In genomic region chr16:548586-548985, GRCh38 we compare ENCODE assay signal across 37 cellular contexts. TPM values are rescaled to one million over a fixed set of nuclear protein-coding genes. Genes with fewer than 3 reads are reported as not detected.
"Had no signal": no experiment of that assay in that cellular context is flagged by ENCODE, and none has a peak within 500 bp of the region (broad histone marks: within the 10 kb centered on the region; RNA-seq: fewer than 3 reads in every experiment).

No MANE protein-coding gene starts in this region.

- H3K9me3 ChIP-seq: adrenal gland, body of pancreas, breast epithelium had no signal

- ATAC-seq: activated CD8-positive, alpha-beta T cell treated with anti-CD3 and anti-CD28 coated beads for 36 hours; activated naive CD4-positive, alpha-beta T cell treated with anti-CD3 and anti-CD28 coated beads, Interleukin-2, amount 50 U/mL, for 72 hours; activated T-cell treated with anti-CD3 and anti-CD28 coated beads, Interleukin-2, amount 50 U/mL, for 4 hours; activated T-cell treated with anti-CD3 and anti-CD28 coated beads, Interleukin-2, amount 50 U/mL, for 72 hours; activated T-helper 17 cell treated with anti-CD3 and anti-CD28 coated beads, Interleukin-2, amount 50 U/mL, for 72 hours; body of pancreas; T-helper 17 cell had no signal

- H3K27ac ChIP-seq: adrenal gland, body of pancreas, brain microvascular endothelial cell, breast epithelium, VCaP had no signal

- FAIRE-seq: astrocyte, TTC549 had no signal

- H3K4me1 ChIP-seq: body of pancreas, breast epithelium had no signal

- H3K27me3 ChIP-seq: adrenal gland, body of pancreas, brain microvascular endothelial cell, breast epithelium had no signal

- DNase-seq: activated B cell treated with CpG ODN at 0.5 μM for 24 hours; activated CD4-positive, alpha-beta memory T cell treated with anti-CD3 and anti-CD28 coated beads for 36 hours; activated CD4-positive, alpha-beta T cell treated with anti-CD3 and anti-CD28 coated beads for 4 hours; activated CD4-positive, alpha-beta T cell treated with anti-CD3 and anti-CD28 coated beads, Interleukin-2, amount 10 ng/mL, durations not matched to agents 24 days and 14 days; activated CD4-positive, alpha-beta T cell treated with anti-CD3 and anti-CD28 coated beads, Interleukin-2, amount 50 U/mL, for 1 hour; activated CD4-positive, alpha-beta T cell treated with anti-CD3 and anti-CD28 coated beads, Interleukin-2, amount 50 U/mL, for 4 hours; activated CD4-positive, CD25-positive, alpha-beta regulatory T cell treated with anti-CD3 and anti-CD28 coated beads, Interleukin-2, amount 50 U/mL, for 72 hours; activated CD8-positive, alpha-beta memory T cell treated with anti-CD3 and anti-CD28 coated beads, Interleukin-2, amount 50 U/mL, for 4 hours; activated CD8-positive, alpha-beta T cell treated with anti-CD3 and anti-CD28 coated beads for 36 hours; activated effector memory CD4-positive, alpha-beta T cell treated with anti-CD3 and anti-CD28 coated beads, Interleukin-2, amount 50 U/mL, for 16 hours; activated gamma-delta T cell treated with Interleukin-2 at 50 U/mL for 16 hours; activated naive CD4-positive, alpha-beta T cell; activated naive CD4-positive, alpha-beta T cell treated with anti-CD3 and anti-CD28 coated beads for 36 hours; activated naive CD4-positive, alpha-beta T cell treated with anti-CD3 and anti-CD28 coated beads, Interleukin-2, amount 50 U/mL, for 16 hours; activated naive CD8-positive, alpha-beta T cell treated with anti-CD3 and anti-CD28 coated beads for 36 hours; activated T-cell treated with anti-CD3 and anti-CD28 coated beads for 4 hours; activated T-cell treated with anti-CD3 and anti-CD28 coated beads, Interleukin-2, amount 50 U/mL, for 1 hour; activated T-cell treated with anti-CD3 and anti-CD28 coated beads, Interleukin-2, amount 50 U/mL, for 4 hours; activated T-cell treated with anti-CD3 and anti-CD28 coated beads, Interleukin-2, amount 50 U/mL, for 72 hours; adrenal gland; amniotic stem cell; aorta; body of pancreas; brain microvascular endothelial cell; central memory CD4-positive, alpha-beta T cell; T-helper 17 cell had no signal

- H3K4me3 ChIP-seq: adrenal gland, body of pancreas, breast epithelium had no signal

RNA-seq across cellular contexts. Expression of gene PRR35, which starts 11.6 kb away (rescaled TPM):
- total RNA-seq: activated B cell treated with CpG ODN at 0.5 μM for 24 hours; activated CD4-positive, alpha-beta memory T cell treated with anti-CD3 and anti-CD28 coated beads for 36 hours; activated CD4-positive, alpha-beta T cell treated with anti-CD3 and anti-CD28 coated beads, Interleukin-2, amount 10 ng/mL, durations not matched to agents 24 days and 14 days; activated CD8-positive, alpha-beta memory T cell treated with anti-CD3 and anti-CD28 coated beads for 36 hours; activated CD8-positive, alpha-beta T cell treated with anti-CD3 and anti-CD28 coated beads for 36 hours; activated naive CD4-positive, alpha-beta T cell treated with anti-CD3 and anti-CD28 coated beads for 36 hours; activated naive CD4-positive, alpha-beta T cell treated with anti-CD3 and anti-CD28 coated beads, Interleukin-2, amount 50 U/mL, for 72 hours; activated naive CD8-positive, alpha-beta T cell treated with anti-CD3 and anti-CD28 coated beads for 36 hours; activated T-helper 1 cell treated with anti-CD3 and anti-CD28 coated beads, Interleukin-12 subunit alpha, Interleukin-12 subunit beta, Interleukin-2, Interleukin-4 antibody, amounts not matched to agents 30 ng/mL and 10 ng/mL and 1 ng/mL, durations not matched to agents 14 hours and 24 hours and 36 hours; activated T-helper 17 cell treated with anti-CD3 and anti-CD28 coated beads, Interleukin-2, amount 50 U/mL, for 72 hours; adrenal gland; aorta; body of pancreas; breast epithelium; cardiac septum; T-helper 1 cell treated with Interleukin-12 subunit alpha and Interleukin-12 subunit beta and Interleukin-4 antibody, amounts not matched to agents 30 ng/mL and 1 ng/mL, for 36 hours; T-helper 17 cell; T-helper 2 cell treated with Interferon-gamma antibody and Interleukin-4, amounts not matched to agents 100 ng/mL and 5 ng/mL, for 36 hours had no signal
- polyA plus RNA-seq: adrenal gland had no signal
